Comparison of ENCODE assay signal across 8 cellular contexts in genomic region chr17:30831257-30831656, GRCh38. TPM values are rescaled to one million over a fixed set of nuclear protein-coding genes. Genes with fewer than 3 reads are reported as not detected.
A peak's percentile ranks its signal among the peaks of the same experiment; 100 is the strongest.
DNase-seq lines count a peak whose midpoint lies in the region; ATAC-seq and TF ChIP-seq lines count a peak whose summit lies in the region.

No MANE protein-coding gene starts in this region.

- no peak for TF ChIP-seq POLR2A in sigmoid colon (IDR thresholded peaks at IDR 0.05)

- H3K4me1 Mint-ChIP-seq in activated CD8-positive, alpha-beta T cell treated with anti-CD3 and anti-CD28 coated beads for 36 hours (ENCODE audit: low read depth) = peaks cover 23% of the 10 kb centered on the region

- H3K4me1 ChIP-seq in sigmoid colon = peaks cover 0 to 16% (median 11%) of the 10 kb centered on the region in 4 donors

- TF ChIP-seq CTCF in BJ (IDR thresholded peaks at IDR 0.05; ENCODE audit: insufficient read depth, low read depth, low read length) = no peak
- TF ChIP-seq CTCF in activated CD8-positive, alpha-beta T cell treated with anti-CD3 and anti-CD28 coated beads for 36 hours (IDR thresholded peaks at IDR 0.05) = no peak
- no peak for TF ChIP-seq CTCF in sigmoid colon (IDR thresholded peaks at IDR 0.05)
- no peak for TF ChIP-seq CTCF in omental fat pad (IDR thresholded peaks at IDR 0.05)

- CTCF ChIA-PET in BJ (lab: Yijun Ruan, JAX) (no interaction called here), HEK293T (lab: Yijun Ruan, JAX) (interaction anchor here (0.5 kb wide), 1 partner anchor 135 kb away, joined by 3 read pairs; no protein-coding TSS in a partner anchor)
- CTCF ChIA-PET in activated CD8-positive, alpha-beta T cell treated with anti-CD3 and anti-CD28 coated beads for 36 hours (lab: Charles Lee) = interaction anchor here (1.0 to 1.2 kb wide), 2 partner anchors 22 to 27 kb away, joined by 3 read pairs; no protein-coding TSS in a partner anchor

- 29 to 42% methylated on average over 13 of the region's 13 CpGs for WGBS in sigmoid colon, 2 donors

- POLR2A ChIA-PET in BJ (lab: Charles Lee) (interaction anchor here (0.5 kb wide), 1 partner anchor 10 kb away, joined by 3 read pairs; no protein-coding TSS in a partner anchor), HEK293T (lab: Yijun Ruan, JAX) (interaction anchor here (0.6 to 1.6 kb wide), 8 partner anchors 9 to 355 kb away, joined by 3 to 4 read pairs (median 4); partner anchors contain the start of gene RNF135)
- POLR2A ChIA-PET in activated CD8-positive, alpha-beta T cell treated with anti-CD3 and anti-CD28 coated beads for 36 hours (lab: Charles Lee) = interaction anchor here (1.0 to 2.3 kb wide), 8 partner anchors 9 to 100 kb away, joined by 4 to 10 read pairs (median 6); no protein-coding TSS in a partner anchor

- H3K9me3 Mint-ChIP-seq in activated CD8-positive, alpha-beta T cell treated with anti-CD3 and anti-CD28 coated beads for 36 hours = no peaks in the 10 kb centered on the region

- peaks cover 23% of the 10 kb centered on the region for H3K36me3 Mint-ChIP-seq in activated CD8-positive, alpha-beta T cell treated with anti-CD3 and anti-CD28 coated beads for 36 hours (ENCODE audit: low read depth)

- peak overlapping the region; percentile 96 for H3K27ac Mint-ChIP-seq in activated CD8-positive, alpha-beta T cell treated with anti-CD3 and anti-CD28 coated beads for 36 hours

- H3K9me3 ChIP-seq in sigmoid colon = no peaks in the 10 kb centered on the region

- no peaks in the 10 kb centered on the region for H3K27me3 ChIP-seq in BJ (ENCODE audit: control insufficient read depth, insufficient read depth, low read length)
- H3K27me3 ChIP-seq in sigmoid colon = no peaks in the 10 kb centered on the region

- no peaks in the 10 kb centered on the region for H3K36me3 ChIP-seq in BJ (ENCODE audit: control insufficient read depth, insufficient read depth, low read length)
- no peaks in the 10 kb centered on the region for H3K36me3 ChIP-seq in sigmoid colon

- peak; percentile 42 for ATAC-seq in activated CD8-positive, alpha-beta T cell treated with anti-CD3 and anti-CD28 coated beads for 36 hours
- ATAC-seq in left cardiac atrium = peak; percentile 6 to 45
- ATAC-seq in GM18909 (IDR thresholded peaks at IDR 0.05; ENCODE audit: poor library complexity, unreplicated experiment) = no peak
- ATAC-seq in GM19467 (IDR thresholded peaks at IDR 0.05; ENCODE audit: unreplicated experiment) = no peak
- ATAC-seq in omental fat pad (ENCODE audit: low FRiP score) = no peak

- no peaks in the 10 kb centered on the region for H3K27me3 Mint-ChIP-seq in activated CD8-positive, alpha-beta T cell treated with anti-CD3 and anti-CD28 coated beads for 36 hours

- intact Hi-C loops in activated CD8-positive, alpha-beta T cell treated with anti-CD3 and anti-CD28 coated beads for 36 hours (cut with micrococcal nuclease) = no loop called here
- intact Hi-C loops in left cardiac atrium (cut with DNase I) = no loop called here
- intact Hi-C loops in sigmoid colon (cut with DNase I) = no loop called here

- H3K4me3 ChIP-seq in BJ (ENCODE audit: low read depth, low read length) = peak overlapping the region; percentile 87
- H3K4me3 ChIP-seq in sigmoid colon = peak overlapping the region; percentile 47 to 65 (median 54)

- peak overlapping the region; percentile 19 to 44 (median 31) for H3K27ac ChIP-seq in sigmoid colon

- no peak for TF ChIP-seq EP300 in sigmoid colon (IDR thresholded peaks at IDR 0.05)

- DNase-seq in BJ (ENCODE audit: low read depth) = no peak
- DNase-seq in HEK293T (ENCODE audit: extremely low spot score) = peak; percentile 21
- peak; percentile 42 for DNase-seq in activated CD8-positive, alpha-beta T cell treated with anti-CD3 and anti-CD28 coated beads for 36 hours
- DNase-seq in left cardiac atrium = no peak
- no peak for DNase-seq in sigmoid colon
- DNase-seq in omental fat pad (ENCODE audit: low spot score) = no peak

- H3K4me3 Mint-ChIP-seq in activated CD8-positive, alpha-beta T cell treated with anti-CD3 and anti-CD28 coated beads for 36 hours = peak overlapping the region; percentile 96

TF ChIP-seq in HEK293T, 16 proteins besides CTCF, POLR2A, EP300 and RAD21:
- no peak for TF ChIP-seq FOXA1 (IDR thresholded peaks at IDR 0.05)

RNA-seq across cellular contexts. Expression of gene ATAD5, which starts 0.5 kb away (rescaled TPM):
- 0.42 and 0.77 TPM in 2 replicates for polyA plus RNA-seq in BJ (2011; rRNA removed)
- 0.33 and 0.77 TPM in 2 replicates for polyA minus RNA-seq in BJ (2011; rRNA and poly(A)+ RNA removed)
- total RNA-seq in activated CD8-positive, alpha-beta T cell treated with anti-CD3 and anti-CD28 coated beads for 36 hours = 10 to 100 TPM; 34.5 to 35.0 TPM
- 1 to 10 TPM in 1 of 2 donors, under 1 TPM in 1; 0.92 to 1.2 TPM for total RNA-seq in left cardiac atrium
- total RNA-seq in sigmoid colon = 1 to 10 TPM in 2 of 4 donors, under 1 TPM in 2; 0.71 to 1.7 (median 1.0) TPM
- 1 to 10 TPM in 1 of 3 donors, under 1 TPM in 2; 0.46 to 1.7 (median 0.60) TPM for polyA plus RNA-seq in sigmoid colon
- 1 to 10 TPM in 2 of 4 donors, under 1 TPM in 2; 0.74 to 2.5 (median 1.2) TPM for total RNA-seq in omental fat pad

RNA-seq across cellular contexts. Expression of gene CRLF3, which starts 6.8 kb away (rescaled TPM):
- polyA plus RNA-seq in BJ (2011; rRNA removed) (5.5 and 9.6 TPM in 2 replicates), sigmoid colon (10 to 100 TPM; 10.8 to 17.4 (median 12.9) TPM)
- polyA minus RNA-seq in BJ (2011; rRNA and poly(A)+ RNA removed) = 3.7 and 6.5 TPM in 2 replicates
- total RNA-seq in activated CD8-positive, alpha-beta T cell treated with anti-CD3 and anti-CD28 coated beads for 36 hours = 10 to 100 TPM; 40.3 to 42.5 TPM
- total RNA-seq in left cardiac atrium (1 to 10 TPM; 6.3 to 7.4 TPM), sigmoid colon (10 to 100 TPM in 2 of 4 donors, 1 to 10 TPM in 2; 7.2 to 11.4 (median 9.8) TPM), omental fat pad (10 to 100 TPM; 11.4 to 22.7 (median 17.1) TPM)

Comparison
In these comparisons a context has a peak if more than half of its experiments do, and no peak if none do; other contexts are left out.
1. DNase-seq: peak in HEK293T (single experiment) and activated CD8-positive, alpha-beta T cell treated with anti-CD3 and anti-CD28 coated beads for 36 hours (single experiment); none in BJ (single experiment), left cardiac atrium (single experiment), sigmoid colon (single experiment) and omental fat pad (single experiment).
2. ATAC-seq: peak in activated CD8-positive, alpha-beta T cell treated with anti-CD3 and anti-CD28 coated beads for 36 hours (single experiment) and left cardiac atrium (2 of 2); none in GM18909 (single experiment), GM19467 (single experiment) and omental fat pad (single experiment).
3. RNA of gene ATAD5, which starts 0.5 kb away (total RNA-seq): 34.5 to 35.0 TPM in activated CD8-positive, alpha-beta T cell treated with anti-CD3 and anti-CD28 coated beads for 36 hours; 0.74 to 2.5 TPM in omental fat pad, 0.71 to 1.7 TPM in sigmoid colon and 0.92 to 1.2 TPM in left cardiac atrium; every median in the first group is over 10 times any median in the second.